In the genomic region with DNA sequence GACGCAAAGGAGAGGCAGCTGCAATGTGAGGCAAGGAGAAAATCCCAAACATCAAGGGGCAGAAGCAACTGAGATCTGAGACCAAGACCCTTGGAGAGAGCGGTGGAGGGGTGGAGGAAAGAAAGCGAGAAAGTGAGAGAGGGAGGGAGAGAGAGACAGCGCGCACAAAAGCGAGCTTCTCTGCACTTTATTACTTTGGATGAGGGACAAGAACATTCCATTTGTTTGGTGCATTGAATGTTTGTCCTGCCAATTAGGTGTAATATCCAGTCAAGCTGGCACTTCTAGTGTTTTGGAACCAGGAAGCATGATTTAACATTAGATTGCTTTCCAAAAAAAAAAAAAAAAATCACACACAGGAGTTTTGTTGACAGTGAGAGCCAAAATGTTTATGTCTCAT, we compare ENCODE assay signal across 8 cellular contexts. TPM values are rescaled to one million over a fixed set of nuclear protein-coding genes. Genes with fewer than 3 reads are reported as not detected.
DNase-seq lines count a peak whose midpoint lies in the region; ATAC-seq and TF ChIP-seq lines count a peak whose summit lies in the region.

No MANE protein-coding gene starts in this region.

- CTCF ChIA-PET in mammary epithelial cell (lab: Charles Lee; ENCODE audit: low non-redundant PET) = no interaction called here
- CTCF ChIA-PET in GM10248 (lab: Yijun Ruan, JAX) = interaction anchor here (0.9 to 4.5 kb wide), 7 partner anchors 10 to 49 kb away, joined by 3 to 17 read pairs (median 5); no protein-coding TSS in a partner anchor

- H3K9me3 ChIP-seq in heart right ventricle = no peaks in the 10 kb centered on the region
- H3K9me3 ChIP-seq in mammary epithelial cell (replicated peaks; ENCODE audit: insufficient read depth, low read length) = no peaks in the 10 kb centered on the region
- H3K9me3 ChIP-seq in mesodermal cell (ENCODE audit: control insufficient read depth, low read length) = no peaks in the 10 kb centered on the region

- POLR2A ChIA-PET in GM10248 (lab: Yijun Ruan, JAX) = no interaction called here

- H3K27ac ChIP-seq in heart right ventricle = peak overlapping the region in 8 of 10 donors; percentile 97 to 100 (median 98)
- H3K27ac ChIP-seq in mammary epithelial cell (ENCODE audit: insufficient read depth, low read depth, low read length) = peak overlapping the region; percentile 96
- H3K27ac ChIP-seq in mesodermal cell (ENCODE audit: low read depth, low read length, severe bottlenecking) = no peak overlapping the region
- H3K27ac ChIP-seq in urinary bladder (ENCODE audit: low read depth) = peak overlapping the region; percentile 14

- intact Hi-C loops in heart right ventricle (cut with DNase I) (loop anchor here in 6 of 10 donors (2.0 to 10.0 kb wide), 6 partner anchors 36 to 805 kb away; no protein-coding TSS in a partner anchor), left ventricle myocardium superior (cut with micrococcal nuclease) (no loop called here), mammary epithelial cell (cut with micrococcal nuclease) (loop anchor here (2.0 to 5.0 kb wide), 2 partner anchors 37 to 39 kb away; no protein-coding TSS in a partner anchor)

- H3K4me2 ChIP-seq in mammary epithelial cell (ENCODE audit: insufficient read depth, low read depth, low read length) = peak overlapping the region; percentile 85

- ATAC-seq in heart right ventricle (no peak), left ventricle myocardium superior (no peak), GM21381 (IDR thresholded peaks at IDR 0.05; ENCODE audit: unreplicated experiment) (no peak)

- peak overlapping the region in 9 of 10 donors; percentile 72 to 98 (median 94) for H3K4me3 ChIP-seq in heart right ventricle
- H3K4me3 ChIP-seq in mammary epithelial cell (replicated peaks in 1 of 3; ENCODE audit: insufficient read depth in 1 of 3, low read depth in 2 of 3, low read length in 3 of 3) = peak overlapping the region; percentile 80 to 99 (median 94)
- peak overlapping the region; percentile 74 for H3K4me3 ChIP-seq in mesodermal cell (ENCODE audit: extremely low read depth, insufficient read depth, low read length, poor library complexity, severe bottlenecking)
- H3K4me3 ChIP-seq in urinary bladder (ENCODE audit: low read depth, low read length) = peak overlapping the region; percentile 95

- in situ Hi-C loops in mammary epithelial cell (cut with MboI; ENCODE audit: low sequenced_read_pairs in 2 of 2) = loop anchor here in 1 of 2 donors (10.0 kb wide), 1 partner anchor 49 kb away; no protein-coding TSS in a partner anchor

- dilution Hi-C loops in mammary epithelial cell (cut with HindIII; ENCODE audit: low sequenced_read_pairs) = no loop called here

- H3K79me2 ChIP-seq in mammary epithelial cell (ENCODE audit: insufficient read depth, low read length) = peaks cover 57% of the 10 kb centered on the region

- H3K36me3 ChIP-seq in heart right ventricle = no peaks in the 10 kb centered on the region
- H3K36me3 ChIP-seq in mammary epithelial cell (ENCODE audit: insufficient read depth, low read length) = no peaks in the 10 kb centered on the region
- H3K36me3 ChIP-seq in mesodermal cell (ENCODE audit: control insufficient read depth, insufficient read depth, low read length) = no peaks in the 10 kb centered on the region
- H3K36me3 ChIP-seq in urinary bladder (ENCODE audit: insufficient read depth) = peaks cover 2% of the 10 kb centered on the region

- peak overlapping the region; percentile 72 for H2AFZ ChIP-seq in mammary epithelial cell (ENCODE audit: low read depth, low read length)

- no TSS peak for BruUV-seq in mammary epithelial cell (replicated peaks; lab: Mats Ljungman, UMichigan)

- H3K4me1 ChIP-seq in heart right ventricle = peaks cover 0 to 51% (median 31%) of the 10 kb centered on the region in 9 donors
- H3K4me1 ChIP-seq in mammary epithelial cell (ENCODE audit: insufficient read depth, low read length) = peaks cover 26% of the 10 kb centered on the region
- peaks cover 8% of the 10 kb centered on the region for H3K4me1 ChIP-seq in mesodermal cell (ENCODE audit: control insufficient read depth, insufficient read depth, low read length, poor library complexity, severe bottlenecking)
- no peaks in the 10 kb centered on the region for H3K4me1 ChIP-seq in urinary bladder (ENCODE audit: insufficient read depth)

- DNase-seq in heart right ventricle (no peak), left ventricle myocardium superior (no peak), mammary epithelial cell (no peak), GM10248 (ENCODE audit: extremely low spot score) (no peak), HCEC 1CT (no peak)

- H3K27me3 ChIP-seq in heart right ventricle = no peaks in the 10 kb centered on the region
- H3K27me3 ChIP-seq in mammary epithelial cell (ENCODE audit: insufficient read depth, low read length) = no peaks in the 10 kb centered on the region

- 52 to 58% methylated on average over 6 of the region's 6 CpGs for WGBS in heart right ventricle, 2 donors
- WGBS in mammary epithelial cell (ENCODE audit: low coverage, missing lambda C conversion rate) = 10% methylated on average over 4 of the region's 6 CpGs
- 0 to 14% methylated on average over 3 to 5 of the region's 6 CpGs for WGBS in mesodermal cell (ENCODE audit: insufficient coverage in 2 of 2), 2 experiments
- 30% methylated on average over 6 of the region's 6 CpGs for WGBS in urinary bladder

- no peaks in the 10 kb centered on the region for H4K20me1 ChIP-seq in mammary epithelial cell (ENCODE audit: insufficient read depth, low read length)

- TF ChIP-seq CTCF in heart right ventricle (IDR thresholded peaks at IDR 0.05) (no peak), mammary epithelial cell (conservative IDR thresholded peaks at IDR 0.05 in 1 of 2, IDR thresholded peaks at IDR 0.05 in 1 of 2; ENCODE audit: extremely low read depth in 1 of 2, insufficient read depth in 1 of 2, low read depth in 1 of 2, low read length in 2 of 2) (no peak), GM10248 (IDR thresholded peaks at IDR 0.05; ENCODE audit: control extremely low read depth, extremely low read depth, low read depth, missing control alignments) (no peak)

- peak overlapping the region; percentile 97 for H3K9ac ChIP-seq in mammary epithelial cell (ENCODE audit: insufficient read depth, low read length)

RNA-seq across cellular contexts. Expression of a gene that starts 1.4 kb away (rescaled TPM):
- total RNA-seq in heart right ventricle = 100 to 1,000 TPM; 385 to 783 (median 535) TPM
- polyA plus RNA-seq in heart right ventricle = 100 to 1,000 TPM; 174 to 245 TPM
- total RNA-seq in left ventricle myocardium superior = 523 TPM
- 100 to 1,000 TPM; 397 to 459 TPM for total RNA-seq in mammary epithelial cell
- polyA plus RNA-seq in mammary epithelial cell = 339 TPM
- 359 TPM for polyA minus RNA-seq in mammary epithelial cell
- polyA plus RNA-seq in mesodermal cell (2013, experiment 1 of 2) = 71.9 TPM
- polyA plus RNA-seq in mesodermal cell (2013, experiment 2 of 2) = 84.1 TPM
- 231 TPM for total RNA-seq in urinary bladder
- 152 TPM for polyA plus RNA-seq in urinary bladder
